In genomic region chr2:217792611-217793527, GRCh38 we compare ENCODE assay signal across 1 cellular context.
TF ChIP-seq lines count a peak whose summit lies in the region.

No MANE protein-coding gene starts in this region.

TF ChIP-seq in HepG2, 621 proteins besides CTCF, POLR2A, EP300 and RAD21 (continued from another document and continues in another):
- TF ChIP-seq ZSCAN20 (CRISPR knock-in tag; IDR thresholded peaks at IDR 0.05; ENCODE audit: borderline replicate concordance) = no peak
- no peak for TF ChIP-seq FOXA3 (CRISPR knock-in tag; IDR thresholded peaks at IDR 0.05)
- TF ChIP-seq MED8 (CRISPR knock-in tag; IDR thresholded peaks at IDR 0.05; ENCODE audit: insufficient replicate concordance) = no peak
- TF ChIP-seq GPBP1L1 (CRISPR knock-in tag; IDR thresholded peaks at IDR 0.05) = no peak
- TF ChIP-seq, protein P1, sequence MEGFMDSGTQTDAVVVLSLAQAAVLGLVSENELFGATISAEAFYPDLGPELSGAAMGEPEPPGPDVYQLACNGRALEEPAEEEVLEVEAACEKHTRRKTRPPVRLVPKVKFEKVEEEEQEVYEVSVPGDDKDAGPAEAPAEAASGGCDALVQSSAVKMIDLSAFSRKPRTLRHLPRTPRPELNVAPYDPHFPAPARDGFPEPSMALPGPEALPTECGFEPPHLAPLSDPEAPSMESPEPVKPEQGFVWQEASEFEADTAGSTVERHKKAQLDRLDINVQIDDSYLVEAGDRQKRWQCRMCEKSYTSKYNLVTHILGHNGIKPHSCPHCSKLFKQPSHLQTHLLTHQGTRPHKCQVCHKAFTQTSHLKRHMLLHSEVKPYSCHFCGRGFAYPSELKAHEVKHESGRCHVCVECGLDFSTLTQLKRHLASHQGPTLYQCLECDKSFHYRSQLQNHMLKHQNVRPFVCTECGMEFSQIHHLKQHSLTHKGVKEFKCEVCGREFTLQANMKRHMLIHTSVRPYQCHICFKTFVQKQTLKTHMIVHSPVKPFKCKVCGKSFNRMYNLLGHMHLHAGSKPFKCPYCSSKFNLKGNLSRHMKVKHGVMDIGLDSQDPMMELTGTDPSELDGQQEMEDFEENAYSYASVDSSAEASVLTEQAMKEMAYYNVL (CRISPR knock-in tag; IDR thresholded peaks at IDR 0.05; ENCODE audit: borderline replicate concordance) = no peak
- TF ChIP-seq ATF5 (CRISPR knock-in tag; IDR thresholded peaks at IDR 0.05; ENCODE audit: low read depth) = no peak
- TF ChIP-seq ZNF746 (CRISPR knock-in tag; IDR thresholded peaks at IDR 0.05) = peak; percentile 59; the same call in 1 of the 2 replicates
- no peak for TF ChIP-seq REL (CRISPR knock-in tag; conservative IDR thresholded peaks at IDR 0.05)
- TF ChIP-seq PRDM15 (CRISPR knock-in tag; IDR thresholded peaks at IDR 0.05) = no peak
- no peak for TF ChIP-seq ATAD3A (CRISPR knock-in tag; IDR thresholded peaks at IDR 0.05)
- TF ChIP-seq ZSCAN22 (CRISPR knock-in tag; IDR thresholded peaks at IDR 0.05) = no peak
- TF ChIP-seq ZNF160 (CRISPR knock-in tag; IDR thresholded peaks at IDR 0.05) = no peak
- TF ChIP-seq RORA (CRISPR knock-in tag; IDR thresholded peaks at IDR 0.05) = no peak
- no peak for TF ChIP-seq MIER3 (CRISPR knock-in tag; IDR thresholded peaks at IDR 0.05; ENCODE audit: borderline replicate concordance)
- no peak for TF ChIP-seq NPAS2 (CRISPR knock-in tag; IDR thresholded peaks at IDR 0.05; ENCODE audit: borderline replicate concordance)
- no peak for TF ChIP-seq IKZF1 (IDR thresholded peaks at IDR 0.05)
- no peak for TF ChIP-seq ZNF510 (CRISPR knock-in tag; IDR thresholded peaks at IDR 0.05; ENCODE audit: low read depth)
- TF ChIP-seq, protein P2, sequence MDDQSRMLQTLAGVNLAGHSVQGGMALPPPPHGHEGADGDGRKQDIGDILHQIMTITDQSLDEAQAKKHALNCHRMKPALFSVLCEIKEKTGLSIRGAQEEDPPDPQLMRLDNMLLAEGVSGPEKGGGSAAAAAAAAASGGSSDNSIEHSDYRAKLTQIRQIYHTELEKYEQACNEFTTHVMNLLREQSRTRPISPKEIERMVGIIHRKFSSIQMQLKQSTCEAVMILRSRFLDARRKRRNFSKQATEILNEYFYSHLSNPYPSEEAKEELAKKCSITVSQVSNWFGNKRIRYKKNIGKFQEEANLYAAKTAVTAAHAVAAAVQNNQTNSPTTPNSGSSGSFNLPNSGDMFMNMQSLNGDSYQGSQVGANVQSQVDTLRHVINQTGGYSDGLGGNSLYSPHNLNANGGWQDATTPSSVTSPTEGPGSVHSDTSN (CRISPR knock-in tag; IDR thresholded peaks at IDR 0.05; ENCODE audit: borderline replicate concordance) = no peak
- TF ChIP-seq HOXA3 (CRISPR knock-in tag; IDR thresholded peaks at IDR 0.05) = no peak
- no peak for TF ChIP-seq ZNF329 (CRISPR knock-in tag; IDR thresholded peaks at IDR 0.05; ENCODE audit: low read depth)
- no peak for TF ChIP-seq TRIM22 (IDR thresholded peaks at IDR 0.05)
- no peak for TF ChIP-seq NAIF1 (CRISPR knock-in tag; IDR thresholded peaks at IDR 0.05; ENCODE audit: borderline replicate concordance)
- no peak for TF ChIP-seq CEBPB (IDR thresholded peaks at IDR 0.05; ENCODE audit: borderline replicate concordance, low read depth, low read length)
- TF ChIP-seq TEAD2 (CRISPR knock-in tag; IDR thresholded peaks at IDR 0.05) = no peak
- TF ChIP-seq ETV6 (CRISPR knock-in tag; conservative IDR thresholded peaks at IDR 0.05) = no peak
- TF ChIP-seq GFI1 (CRISPR knock-in tag; IDR thresholded peaks at IDR 0.05; ENCODE audit: borderline replicate concordance) = no peak
- TF ChIP-seq, protein P3, sequence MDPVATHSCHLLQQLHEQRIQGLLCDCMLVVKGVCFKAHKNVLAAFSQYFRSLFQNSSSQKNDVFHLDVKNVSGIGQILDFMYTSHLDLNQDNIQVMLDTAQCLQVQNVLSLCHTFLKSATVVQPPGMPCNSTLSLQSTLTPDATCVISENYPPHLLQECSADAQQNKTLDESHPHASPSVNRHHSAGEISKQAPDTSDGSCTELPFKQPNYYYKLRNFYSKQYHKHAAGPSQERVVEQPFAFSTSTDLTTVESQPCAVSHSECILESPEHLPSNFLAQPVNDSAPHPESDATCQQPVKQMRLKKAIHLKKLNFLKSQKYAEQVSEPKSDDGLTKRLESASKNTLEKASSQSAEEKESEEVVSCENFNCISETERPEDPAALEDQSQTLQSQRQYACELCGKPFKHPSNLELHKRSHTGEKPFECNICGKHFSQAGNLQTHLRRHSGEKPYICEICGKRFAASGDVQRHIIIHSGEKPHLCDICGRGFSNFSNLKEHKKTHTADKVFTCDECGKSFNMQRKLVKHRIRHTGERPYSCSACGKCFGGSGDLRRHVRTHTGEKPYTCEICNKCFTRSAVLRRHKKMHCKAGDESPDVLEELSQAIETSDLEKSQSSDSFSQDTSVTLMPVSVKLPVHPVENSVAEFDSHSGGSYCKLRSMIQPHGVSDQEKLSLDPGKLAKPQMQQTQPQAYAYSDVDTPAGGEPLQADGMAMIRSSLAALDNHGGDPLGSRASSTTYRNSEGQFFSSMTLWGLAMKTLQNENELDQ (CRISPR knock-in tag; IDR thresholded peaks at IDR 0.05; ENCODE audit: borderline replicate concordance) = no peak
- TF ChIP-seq, protein P4, sequence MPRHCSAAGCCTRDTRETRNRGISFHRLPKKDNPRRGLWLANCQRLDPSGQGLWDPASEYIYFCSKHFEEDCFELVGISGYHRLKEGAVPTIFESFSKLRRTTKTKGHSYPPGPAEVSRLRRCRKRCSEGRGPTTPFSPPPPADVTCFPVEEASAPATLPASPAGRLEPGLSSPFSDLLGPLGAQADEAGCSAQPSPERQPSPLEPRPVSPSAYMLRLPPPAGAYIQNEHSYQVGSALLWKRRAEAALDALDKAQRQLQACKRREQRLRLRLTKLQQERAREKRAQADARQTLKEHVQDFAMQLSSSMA (CRISPR knock-in tag; IDR thresholded peaks at IDR 0.05) = no peak
- no peak for TF ChIP-seq KAT2B (IDR thresholded peaks at IDR 0.05; ENCODE audit: borderline replicate concordance, low read depth, low read length)
- no peak for TF ChIP-seq MAZ (IDR thresholded peaks at IDR 0.05; ENCODE audit: borderline replicate concordance, low read depth, low read length)
- no peak for TF ChIP-seq MAZ (CRISPR knock-in tag; IDR thresholded peaks at IDR 0.05; ENCODE audit: low read depth)
- 0 out of 2 replicates have a peak, but pooled peaks have one; percentile 35 for TF ChIP-seq ZNF280D (CRISPR knock-in tag; IDR thresholded peaks at IDR 0.05)
- TF ChIP-seq, protein P5, sequence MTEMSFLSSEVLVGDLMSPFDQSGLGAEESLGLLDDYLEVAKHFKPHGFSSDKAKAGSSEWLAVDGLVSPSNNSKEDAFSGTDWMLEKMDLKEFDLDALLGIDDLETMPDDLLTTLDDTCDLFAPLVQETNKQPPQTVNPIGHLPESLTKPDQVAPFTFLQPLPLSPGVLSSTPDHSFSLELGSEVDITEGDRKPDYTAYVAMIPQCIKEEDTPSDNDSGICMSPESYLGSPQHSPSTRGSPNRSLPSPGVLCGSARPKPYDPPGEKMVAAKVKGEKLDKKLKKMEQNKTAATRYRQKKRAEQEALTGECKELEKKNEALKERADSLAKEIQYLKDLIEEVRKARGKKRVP (CRISPR knock-in tag; IDR thresholded peaks at IDR 0.05) = no peak
- no peak for TF ChIP-seq ZNF274 (CRISPR knock-in tag; IDR thresholded peaks at IDR 0.05)
- TF ChIP-seq SMAD1 (CRISPR knock-in tag; IDR thresholded peaks at IDR 0.05; ENCODE audit: borderline replicate concordance, low read depth) = no peak
- no peak for TF ChIP-seq KLF15 (CRISPR knock-in tag; IDR thresholded peaks at IDR 0.05; ENCODE audit: borderline replicate concordance)
